23 cellular contexts compared by ENCODE assay signal in the genomic region with DNA sequence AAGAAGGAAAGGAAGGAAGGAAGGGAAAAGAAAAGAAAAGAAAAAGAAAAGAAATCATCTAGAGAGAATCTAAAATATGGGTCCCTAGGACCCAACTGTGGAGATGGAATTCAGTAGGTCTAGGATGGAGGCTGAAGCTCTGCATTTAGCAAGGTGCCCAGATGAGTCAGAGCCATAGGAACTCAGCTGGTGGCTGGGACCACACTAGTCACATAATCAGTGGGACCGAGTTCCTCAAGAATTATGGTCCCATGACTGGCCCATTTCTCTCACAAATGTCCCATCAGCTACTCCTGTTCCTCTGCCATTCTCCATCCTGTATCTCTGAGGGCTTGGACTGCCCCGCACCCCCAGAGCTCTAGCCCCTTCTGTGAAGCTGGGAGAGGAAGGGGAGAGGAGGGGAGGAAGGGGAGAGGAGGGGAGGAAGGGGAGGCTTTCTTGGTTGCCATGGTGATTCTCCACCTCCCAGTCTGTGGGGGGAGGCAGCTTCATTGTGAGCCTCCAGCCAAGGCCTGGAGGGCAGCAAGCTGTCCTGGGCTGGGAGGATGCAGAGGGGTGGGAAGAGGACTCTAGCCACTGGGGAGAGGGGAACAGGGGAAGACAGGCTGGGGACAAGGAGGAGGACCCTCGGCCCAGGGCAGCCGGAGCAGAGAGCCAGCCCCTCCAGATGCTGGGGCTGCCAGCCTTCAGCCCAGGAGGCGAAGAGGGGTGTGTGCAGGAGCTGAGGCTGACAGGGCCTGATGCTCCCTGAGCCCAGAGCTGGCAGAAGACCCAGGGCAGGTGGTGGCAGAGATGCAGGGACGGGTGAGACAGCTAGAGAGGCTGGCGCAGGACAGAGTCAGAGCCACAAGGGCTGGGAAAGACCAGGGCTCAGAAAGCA. TPM values are rescaled to one million over a fixed set of nuclear protein-coding genes. Genes with fewer than 3 reads are reported as not detected.
A peak's percentile ranks its signal among the peaks of the same experiment; 100 is the strongest.
DNase-seq lines count a peak whose midpoint lies in the region.
"Had no signal": no experiment of that assay in that cellular context is flagged by ENCODE, and none has a peak within 500 bp of the region (broad histone marks: within the 10 kb centered on the region; RNA-seq: fewer than 3 reads in every experiment).

No MANE protein-coding gene starts in this region.

- H4K91ac ChIP-seq in trophoblast cell (ENCODE audit: low read depth, low read length) = peak overlapping the region; percentile 58

- no peaks in the 10 kb centered on the region for H3K36me3 ChIP-seq in trophoblast cell (ENCODE audit: control insufficient read depth in 1 of 2, insufficient read depth in 2 of 2, low read length in 2 of 2)
- H3K36me3 ChIP-seq: HAP-1, prostate gland had no signal

- H3K23ac ChIP-seq in trophoblast cell (ENCODE audit: low read length) = no peak overlapping the region

- no peak overlapping the region for H3K4me3 ChIP-seq in trophoblast cell (ENCODE audit: low read depth, low read length)
- H3K4me3 ChIP-seq: HAP-1, mucosa of descending colon, prostate gland had no signal

- peaks cover 13 to 22% of the 10 kb centered on the region in 2 experiments for H3K4me1 ChIP-seq in trophoblast cell (ENCODE audit: control insufficient read depth in 1 of 2, insufficient read depth in 2 of 2, low read length in 2 of 2)
- H3K4me1 ChIP-seq: HAP-1, prostate gland had no signal

- H3K9me3 ChIP-seq in trophoblast cell (ENCODE audit: insufficient read depth, low read depth, low read length) = peaks cover 2% of the 10 kb centered on the region
- H3K9me3 ChIP-seq: HAP-1, mucosa of descending colon, prostate gland had no signal

- no peaks in the 10 kb centered on the region for H3K79me2 ChIP-seq in trophoblast cell (ENCODE audit: control insufficient read depth, insufficient read depth, low read length, poor library complexity)

- H2BK12ac ChIP-seq in trophoblast cell (ENCODE audit: low read length) = peak overlapping the region; percentile 72

- in situ Hi-C loops in G401 (cut with HindIII; ENCODE audit: low sequenced_read_pairs) = no loop called here

- H3K79me1 ChIP-seq in trophoblast cell (ENCODE audit: low read length) = peaks cover 12% of the 10 kb centered on the region

- no peak overlapping the region for H2AFZ ChIP-seq in trophoblast cell (ENCODE audit: insufficient read depth, low read length, poor library complexity)

- no peak overlapping the region for H4K12ac ChIP-seq in trophoblast cell (ENCODE audit: low read depth, low read length)

- H3K18ac ChIP-seq in trophoblast cell (ENCODE audit: low read length) = no peak overlapping the region

- H3K27ac ChIP-seq in trophoblast cell (ENCODE audit: low read depth, low read length) = no peak overlapping the region
- H3K27ac ChIP-seq: prostate gland had no signal

- no peak overlapping the region for H4K8ac ChIP-seq in trophoblast cell (ENCODE audit: low read depth, low read length)

- DNase-seq in G401 (ENCODE audit: low spot score) (peak; percentile 95), NCI-H2171 (lab: John Stamatoyannopoulos, UW) (peak; percentile 55), cerebellum (ENCODE audit: low spot score) (peak; percentile 89), trophoblast cell (no peak), T-helper 9 cell (no peak), anterior cingulate cortex (lab: John Stamatoyannopoulos, UW) (no peak), NCI-H2029 treated with DMSO at 0.1 percent for 48 hours (lab: John Stamatoyannopoulos, UW) (no peak)
- DNase-seq: activated B cell treated with CpG ODN at 0.5 μM for 24 hours; activated CD8-positive, alpha-beta T cell treated with anti-CD3 and anti-CD28 coated beads for 36 hours; activated T-cell treated with anti-CD3 and anti-CD28 coated beads, Interleukin-2, amount 50 U/mL, for 1 hour; AML-193; DMS79; effector memory CD4-positive, alpha-beta T cell; mucosa of descending colon; NCI-H1092 treated with DMSO at 0.1 percent for 48 hours; NCI-H82; stimulated activated CD4-positive, alpha-beta T cell treated with anti-CD3 and anti-CD28 coated beads, Interleukin-1b, Interleukin-23, amount 100 ng/mL, for 48 hours; stimulated activated naive CD4-positive, alpha-beta T cell treated with Interleukin-2 at 50 U/mL for 16 hours had no signal

- no peak overlapping the region for H2BK120ac ChIP-seq in trophoblast cell (ENCODE audit: insufficient read depth, low read length, poor library complexity)

- H3K27me3 ChIP-seq in trophoblast cell (ENCODE audit: insufficient read depth, low read length) = no peaks in the 10 kb centered on the region

- H2AK5ac ChIP-seq in trophoblast cell (ENCODE audit: low read length) = peak overlapping the region; percentile 11

- H3K4me2 ChIP-seq in trophoblast cell (ENCODE audit: low read length) = no peak overlapping the region

- no CpG with 5 or more reads among the region's 7 CpGs for WGBS in trophoblast cell (ENCODE audit: extremely low coverage, insufficient coverage, insufficient read length)

- H2BK5ac ChIP-seq in trophoblast cell (ENCODE audit: low read depth, low read length, poor library complexity) = no peak overlapping the region

- no peak overlapping the region for H3K4ac ChIP-seq in trophoblast cell (ENCODE audit: low read depth, low read length)

- H3K9ac ChIP-seq in trophoblast cell (ENCODE audit: low read length) = no peak overlapping the region

- peak overlapping the region; percentile 21 for H3K14ac ChIP-seq in trophoblast cell (ENCODE audit: low read length)

RNA-seq across cellular contexts. Expression of gene LHX1, which starts 37.8 kb away (rescaled TPM):
- 3.7 and 8.7 TPM in 2 replicates for total RNA-seq in G401 (2014; rRNA removed; shearing (Covaris generic))
- 38.7 TPM for total RNA-seq in cerebellum
- 0.33 and 0.37 TPM in 2 replicates for polyA plus RNA-seq in trophoblast cell (2013)
- total RNA-seq: activated B cell treated with CpG ODN at 0.5 μM for 24 hours; activated CD8-positive, alpha-beta T cell treated with anti-CD3 and anti-CD28 coated beads for 36 hours; chondrocyte; LHCN-M2; liver; mucosa of descending colon; prostate gland had no signal
- polyA plus RNA-seq: liver had no signal

RNA-seq across cellular contexts. Expression of gene AATF, which starts 49.3 kb away (rescaled TPM):
- total RNA-seq in G401 (2014; rRNA removed; shearing (Covaris generic)) = 39.4 and 54.7 TPM in 2 replicates
- total RNA-seq in cerebellum = 18.6 TPM
- 80.0 and 80.8 TPM in 2 replicates for polyA plus RNA-seq in trophoblast cell (2013)

Comparison
In these comparisons a context has a peak if more than half of its experiments do, and no peak if none do; other contexts are left out.
1. DNase-seq: peak in G401 (single experiment), NCI-H2171 (single experiment) and cerebellum (single experiment); none in trophoblast cell (0 of 2), T-helper 9 cell (single experiment), anterior cingulate cortex (0 of 58) and NCI-H2029 treated with DMSO at 0.1 percent for 48 hours (single experiment).